18 cellular contexts compared by ENCODE assay signal in the genomic region with DNA sequence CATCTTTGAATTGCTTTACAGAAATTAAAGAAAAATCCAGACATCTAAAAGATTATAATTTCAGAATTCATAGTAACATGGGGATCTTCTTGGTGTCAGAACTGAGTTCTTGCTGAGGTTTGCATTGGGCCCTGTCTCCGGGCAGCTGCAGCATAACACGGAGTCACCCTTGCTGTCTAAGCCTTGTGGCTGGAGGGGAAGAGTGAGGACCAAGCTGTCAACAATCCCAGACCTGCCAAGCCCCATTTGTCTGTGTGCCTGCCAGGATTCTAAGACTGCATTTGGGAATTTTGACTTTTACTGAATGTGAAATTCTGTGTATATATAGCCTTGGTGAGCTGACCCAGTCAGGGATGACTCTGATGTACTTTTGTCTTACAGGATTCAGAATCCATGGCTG. TPM values are rescaled to one million over a fixed set of nuclear protein-coding genes. Genes with fewer than 3 reads are reported as not detected.
DNase-seq lines count a peak whose midpoint lies in the region; ATAC-seq and TF ChIP-seq lines count a peak whose summit lies in the region.
"Had no signal": no experiment of that assay in that cellular context is flagged by ENCODE, and none has a peak within 500 bp of the region (broad histone marks: within the 10 kb centered on the region; RNA-seq: fewer than 3 reads in every experiment).

No MANE protein-coding gene starts in this region.

- intact Hi-C loops in Right ventricle myocardium inferior (cut with DNase I) (no loop called here), cardiac septum (cut with DNase I) (no loop called here), heart right ventricle (cut with DNase I) (loop anchor here in 1 of 10 donors (5.0 to 10.0 kb wide), 2 partner anchors 39 to 82 kb away; no protein-coding TSS in a partner anchor), psoas muscle (cut with DNase I) (no loop called here), upper lobe of right lung (cut with DNase I) (no loop called here)

- H3K27me3 ChIP-seq in heart right ventricle = no peaks in the 10 kb centered on the region
- H3K27me3 ChIP-seq in psoas muscle (ENCODE audit: insufficient read depth in 3 of 3, low read length in 2 of 3) = no peaks in the 10 kb centered on the region
- H3K27me3 ChIP-seq in upper lobe of right lung = no peaks in the 10 kb centered on the region
- H3K27me3 ChIP-seq: Peyer's patch had no signal

- WGBS in heart right ventricle, 2 donors = 50 to 51% methylated on average over 2 of the region's 2 CpGs
- 38 to 70% (median 44%) methylated on average over 2 of the region's 2 CpGs for WGBS in psoas muscle, 3 donors

- no peak overlapping the region for H3K4me3 ChIP-seq in heart right ventricle
- H3K4me3 ChIP-seq in psoas muscle = no peak overlapping the region
- H3K4me3 ChIP-seq in upper lobe of right lung = no peak overlapping the region
- H3K4me3 ChIP-seq: GM23248, Peyer's patch had no signal

- peak overlapping the region in 2 of 10 donors; percentile 53 to 57 for H3K27ac ChIP-seq in heart right ventricle
- H3K27ac ChIP-seq in psoas muscle = peak overlapping the region; percentile 14
- H3K27ac ChIP-seq in upper lobe of right lung = no peak overlapping the region
- H3K27ac ChIP-seq: GM23248, Peyer's patch had no signal

- DNase-seq in Right ventricle myocardium inferior (ENCODE audit: missing footprints) (no peak), cardiac septum (ENCODE audit: low spot score) (no peak), heart right ventricle (peak in 1 of 2 donors; percentile 28), psoas muscle (no peak), upper lobe of right lung (no peak), NCI-H82 treated with DMSO at 0.1 percent for 48 hours (lab: John Stamatoyannopoulos, UW; ENCODE audit: unreplicated experiment) (no peak), GM10266 (ENCODE audit: extremely low spot score) (no peak)
- DNase-seq: 8988T; DMS79; GM23248; HCEC 1CT; MM.1S; NCI-H1105; NCI-H1694; NK-92 treated with Interleukin-12 subunit alpha and Interleukin-12 subunit beta, amount 100 ng/mL, for 24 hours; Peyer's patch; SHP77 had no signal

- H3K36me3 ChIP-seq in heart right ventricle (peaks cover 0 to 90% (median 30%) of the 10 kb centered on the region in 9 donors), psoas muscle (ENCODE audit: insufficient read depth in 1 of 2, low read depth in 1 of 2) (peaks cover 0 to 53% of the 10 kb centered on the region in 2 donors), upper lobe of right lung (peaks cover 40% of the 10 kb centered on the region)

- ATAC-seq in Right ventricle myocardium inferior (peak; percentile 84), heart right ventricle (peak; percentile 35 to 75 (median 62)), psoas muscle (peak; percentile 53 to 74 (median 63)), upper lobe of right lung (peak; percentile 53), GM21381 (IDR thresholded peaks at IDR 0.05; ENCODE audit: unreplicated experiment) (no peak)

- H3K4me1 ChIP-seq in heart right ventricle (peaks cover 5 to 59% (median 41%) of the 10 kb centered on the region in 9 donors), psoas muscle (peaks cover 45% of the 10 kb centered on the region), upper lobe of right lung (no peaks in the 10 kb centered on the region)
- H3K4me1 ChIP-seq: Peyer's patch had no signal

- peaks cover 0 to 8% (median 4%) of the 10 kb centered on the region in 11 donors for H3K9me3 ChIP-seq in heart right ventricle
- H3K9me3 ChIP-seq in psoas muscle = peaks cover 3% of the 10 kb centered on the region
- H3K9me3 ChIP-seq in upper lobe of right lung = no peaks in the 10 kb centered on the region
- H3K9me3 ChIP-seq: Peyer's patch had no signal

- TF ChIP-seq CTCF in heart right ventricle (IDR thresholded peaks at IDR 0.05) = no peak
- TF ChIP-seq CTCF in psoas muscle (IDR thresholded peaks at IDR 0.05) = no peak
- no peak for TF ChIP-seq CTCF in upper lobe of right lung (IDR thresholded peaks at IDR 0.05)
- no peak for TF ChIP-seq CTCF in GM10266 (IDR thresholded peaks at IDR 0.05; ENCODE audit: control insufficient read depth, insufficient read depth, low read depth, missing control alignments)

RNA-seq across cellular contexts. Expression of a gene that starts 25.2 kb away (rescaled TPM):
- total RNA-seq in Right ventricle myocardium inferior (2.4 TPM), cardiac septum (7.0 TPM), heart right ventricle (1 to 10 TPM; 2.6 to 7.9 (median 6.1) TPM), psoas muscle (1 to 10 TPM; 2.8 to 4.0 (median 3.8) TPM), upper lobe of right lung (3.2 TPM)
- polyA plus RNA-seq in heart right ventricle (1 to 10 TPM; 4.1 to 7.6 TPM), psoas muscle (1 to 10 TPM; 1.2 to 3.3 (median 1.3) TPM)
